In genomic region chr1:24704411-24705259, GRCh38 we compare ENCODE assay signal across 9 cellular contexts. TPM values are rescaled to one million over a fixed set of nuclear protein-coding genes. Genes with fewer than 3 reads are reported as not detected.
A peak's percentile ranks its signal among the peaks of the same experiment; 100 is the strongest.
DNase-seq lines count a peak whose midpoint lies in the region; ATAC-seq and TF ChIP-seq lines count a peak whose summit lies in the region.
"Had no signal": no experiment of that assay in that cellular context is flagged by ENCODE, and none has a peak within 500 bp of the region (broad histone marks: within the 10 kb centered on the region; RNA-seq: fewer than 3 reads in every experiment).

No MANE protein-coding gene starts in this region.

- POLR2A ChIA-PET in CD8-positive, alpha-beta memory T cell (lab: Charles Lee) = no interaction called here

- no peaks in the 10 kb centered on the region for H3K27me3 ChIP-seq in CD8-positive, alpha-beta memory T cell (ENCODE audit: insufficient read depth, low read length, poor library complexity, severe bottlenecking)

- no peak overlapping the region for H3K4me3 ChIP-seq in choroid plexus epithelial cell (ENCODE audit: low read depth, low read length)
- H3K4me3 ChIP-seq in CD8-positive, alpha-beta memory T cell (ENCODE audit: low read length) = no peak overlapping the region
- H3K4me3 ChIP-seq: HAP-1 had no signal

- no peak overlapping the region for H3K27ac ChIP-seq in CD8-positive, alpha-beta memory T cell (ENCODE audit: low read depth, low read length)

- no peaks in the 10 kb centered on the region for H3K9me3 ChIP-seq in CD8-positive, alpha-beta memory T cell (ENCODE audit: low read length)
- H3K9me3 ChIP-seq: HAP-1 had no signal

- H3K27me3 Mint-ChIP-seq in activated T-cell treated with anti-CD3 and anti-CD28 coated beads, Interleukin-2, amount 50 U/mL, for 72 hours (ENCODE audit: low read depth) = no peaks in the 10 kb centered on the region
- peaks cover 3 to 6% of the 10 kb centered on the region in 2 donors for H3K27me3 Mint-ChIP-seq in CD8-positive, alpha-beta memory T cell

- no peaks in the 10 kb centered on the region for H3K9me3 Mint-ChIP-seq in activated T-cell treated with anti-CD3 and anti-CD28 coated beads, Interleukin-2, amount 50 U/mL, for 72 hours
- no peaks in the 10 kb centered on the region for H3K9me3 Mint-ChIP-seq in CD8-positive, alpha-beta memory T cell

- no peaks in the 10 kb centered on the region for H3K36me3 ChIP-seq in CD8-positive, alpha-beta memory T cell (ENCODE audit: insufficient read depth, low read length)
- H3K36me3 ChIP-seq: HAP-1 had no signal

- no peaks in the 10 kb centered on the region for H3K4me1 ChIP-seq in CD8-positive, alpha-beta memory T cell (ENCODE audit: insufficient read depth, low read length)

- peak; percentile 33 for DNase-seq in COR-L47 (lab: John Stamatoyannopoulos, UW)
- peak; percentile 93 for DNase-seq in NCI-H2029 treated with DMSO at 0.1 percent for 48 hours (lab: John Stamatoyannopoulos, UW)
- peak; percentile 42 for DNase-seq in choroid plexus epithelial cell (ENCODE audit: low read depth)
- DNase-seq in middle frontal gyrus (ENCODE audit: extremely low spot score, low spot score) = peak; percentile 40
- DNase-seq in activated T-cell treated with anti-CD3 and anti-CD28 coated beads, Interleukin-2, amount 50 U/mL, for 72 hours = no peak
- no peak for DNase-seq in CD8-positive, alpha-beta memory T cell

- ATAC-seq in GM19324 (IDR thresholded peaks at IDR 0.05; ENCODE audit: low FRiP score, unreplicated experiment) = no peak
- no peak for ATAC-seq in HG03469 (IDR thresholded peaks at IDR 0.05; ENCODE audit: unreplicated experiment)
- ATAC-seq in activated T-cell treated with anti-CD3 and anti-CD28 coated beads, Interleukin-2, amount 50 U/mL, for 72 hours (replicated peaks in 1 of 2) = no peak

- H3K36me3 Mint-ChIP-seq in activated T-cell treated with anti-CD3 and anti-CD28 coated beads, Interleukin-2, amount 50 U/mL, for 72 hours (ENCODE audit: insufficient read depth in 2 of 2) = no peaks in the 10 kb centered on the region
- H3K36me3 Mint-ChIP-seq in CD8-positive, alpha-beta memory T cell = peaks cover 0 to 1% (median 0%) of the 10 kb centered on the region in 3 donors

- H3K4me3 Mint-ChIP-seq in activated T-cell treated with anti-CD3 and anti-CD28 coated beads, Interleukin-2, amount 50 U/mL, for 72 hours = no peak overlapping the region
- no peak overlapping the region for H3K4me3 Mint-ChIP-seq in CD8-positive, alpha-beta memory T cell

- peaks cover 10% of the 10 kb centered on the region for H3K4me1 Mint-ChIP-seq in activated T-cell treated with anti-CD3 and anti-CD28 coated beads, Interleukin-2, amount 50 U/mL, for 72 hours (ENCODE audit: low read depth)
- peaks cover 2 to 8% (median 4%) of the 10 kb centered on the region in 3 donors for H3K4me1 Mint-ChIP-seq in CD8-positive, alpha-beta memory T cell

- CTCF ChIA-PET in CD8-positive, alpha-beta memory T cell (lab: Charles Lee) = interaction anchor here (0.9 kb wide), 1 partner anchor 9 kb away, joined by 3 read pairs; no protein-coding TSS in a partner anchor

- no peak overlapping the region for H3K27ac Mint-ChIP-seq in activated T-cell treated with anti-CD3 and anti-CD28 coated beads, Interleukin-2, amount 50 U/mL, for 72 hours
- H3K27ac Mint-ChIP-seq in CD8-positive, alpha-beta memory T cell = peak overlapping the region in 1 of 8 donors; percentile 32

- no peak for TF ChIP-seq CTCF in choroid plexus epithelial cell (conservative IDR thresholded peaks at IDR 0.05; ENCODE audit: low read depth, low read length)

RNA-seq across cellular contexts. Expression of gene CLIC4, which starts 40.6 kb away (rescaled TPM):
- 10 to 100 TPM; 59.7 to 68.2 TPM for total RNA-seq in activated T-cell treated with anti-CD3 and anti-CD28 coated beads, Interleukin-2, amount 50 U/mL, for 72 hours
- total RNA-seq in CD8-positive, alpha-beta memory T cell = 10 to 100 TPM; 12.8 to 13.2 TPM
- 0.18 TPM for polyA plus RNA-seq in CD8-positive, alpha-beta memory T cell

Comparison
In these comparisons a context has a peak if more than half of its experiments do, and no peak if none do; other contexts are left out.
1. DNase-seq: peak in COR-L47 (single experiment), NCI-H2029 treated with DMSO at 0.1 percent for 48 hours (single experiment), choroid plexus epithelial cell (single experiment) and middle frontal gyrus (single experiment); none in activated T-cell treated with anti-CD3 and anti-CD28 coated beads, Interleukin-2, amount 50 U/mL, for 72 hours (0 of 2) and CD8-positive, alpha-beta memory T cell (0 of 5).
2. RNA of gene CLIC4, which starts 40.6 kb away (total RNA-seq): 59.7 to 68.2 TPM in activated T-cell treated with anti-CD3 and anti-CD28 coated beads, Interleukin-2, amount 50 U/mL, for 72 hours; 12.8 to 13.2 TPM in CD8-positive, alpha-beta memory T cell; every median in the first group is over 4 times any median in the second.